ENCODE assay signal across 8 cellular contexts in genomic region chr11:62727833-62728721, GRCh38. TPM values are rescaled to one million over a fixed set of nuclear protein-coding genes. Genes with fewer than 3 reads are reported as not detected.
A peak's percentile ranks its signal among the peaks of the same experiment; 100 is the strongest.
DNase-seq lines count a peak whose midpoint lies in the region; ATAC-seq and TF ChIP-seq lines count a peak whose summit lies in the region.

TTC9C (plus strand) TSS chr11:62728486; CDS start chr11:62728849, 363 bp downstream.

- H3K9me3 Mint-ChIP-seq in activated naive CD8-positive, alpha-beta T cell treated with anti-CD3 and anti-CD28 coated beads, Interleukin-2, amount 10 ng/mL, durations not matched to agents 7 days and 5 days, result no peaks in the 10 kb centered on the region

- TF ChIP-seq EP300 in ovary (IDR thresholded peaks at IDR 0.05), result no peak

- TF ChIP-seq CTCF in SU-DHL-6 (IDR thresholded peaks at IDR 0.05; ENCODE audit: insufficient read depth, low read length, poor library complexity, severe bottlenecking), result no peak
- TF ChIP-seq CTCF in ovary (IDR thresholded peaks at IDR 0.05), result peak in 1 of 3 donors; percentile 12
- TF ChIP-seq CTCF in thyroid gland (IDR thresholded peaks at IDR 0.05), result no peak

- peak within 1 kb of the TSS; percentile 98 for H3K27ac Mint-ChIP-seq in activated naive CD8-positive, alpha-beta T cell treated with anti-CD3 and anti-CD28 coated beads, Interleukin-2, amount 10 ng/mL, durations not matched to agents 7 days and 5 days

- peaks cover 37% of the 10 kb centered on the region for H3K4me1 Mint-ChIP-seq in activated naive CD8-positive, alpha-beta T cell treated with anti-CD3 and anti-CD28 coated beads, Interleukin-2, amount 10 ng/mL, durations not matched to agents 7 days and 5 days

- WGBS in ovary, 3 donors, result 0% methylated on average over 40 of the region's 40 CpGs
- WGBS in thyroid gland, 2 donors, result 0 to 1% methylated on average over 40 of the region's 40 CpGs

- H2AFZ ChIP-seq in SU-DHL-6 (ENCODE audit: low read depth, low read length, severe bottlenecking), result peak within 1 kb of the TSS; percentile 46

- H3K4me3 ChIP-seq in SU-DHL-6 (ENCODE audit: insufficient read depth, low read length, poor library complexity, severe bottlenecking) (peak within 1 kb of the TSS; percentile 77), ovary (peak within 1 kb of the TSS; percentile 91), thyroid gland (replicated peaks in 1 of 3) (peak within 1 kb of the TSS; percentile 80 to 96 (median 80))

- H3K9ac ChIP-seq in SU-DHL-6 (ENCODE audit: low read length), result peak within 1 kb of the TSS; percentile 82

- peak within 1 kb of the TSS; percentile 80 for H3K4me2 ChIP-seq in SU-DHL-6 (ENCODE audit: low read depth, low read length, poor library complexity, severe bottlenecking)

- H3K9me3 ChIP-seq in SU-DHL-6 (ENCODE audit: insufficient read depth, low read length) (no peaks in the 10 kb centered on the region), ovary (no peaks in the 10 kb centered on the region), thyroid gland (no peaks in the 10 kb centered on the region)

- H3K27me3 ChIP-seq in SU-DHL-6 (ENCODE audit: low read length) (no peaks in the 10 kb centered on the region), ovary (no peaks in the 10 kb centered on the region), thyroid gland (no peaks in the 10 kb centered on the region)

- POLR2A ChIA-PET in activated naive CD8-positive, alpha-beta T cell treated with anti-CD3 and anti-CD28 coated beads, Interleukin-2, amount 10 ng/mL, durations not matched to agents 7 days and 5 days (lab: Charles Lee), result interaction anchor here (0.5 to 8.3 kb wide), 46 partner anchors 9 to 1543 kb away, joined by 3 to 107 read pairs (median 6); partner anchors contain the start of genes B3GAT3, BSCL2, C11orf98 and CSKMT

- peaks cover 16% of the 10 kb centered on the region for H3F3A ChIP-seq in SU-DHL-6 (ENCODE audit: insufficient read depth)

- H3K27me3 Mint-ChIP-seq in activated naive CD8-positive, alpha-beta T cell treated with anti-CD3 and anti-CD28 coated beads, Interleukin-2, amount 10 ng/mL, durations not matched to agents 7 days and 5 days, result no peaks in the 10 kb centered on the region

- peak; percentile 16 for TF ChIP-seq POLR2A in GM10847 (IDR thresholded peaks at IDR 0.05; ENCODE audit: extremely low read depth, insufficient read length)
- TF ChIP-seq POLR2A in ovary (IDR thresholded peaks at IDR 0.05), result peak; percentile 52
- TF ChIP-seq POLR2A in thyroid gland (IDR thresholded peaks at IDR 0.05), result peak; percentile 43 to 76

- DNase-seq in NCI-H128 (lab: John Stamatoyannopoulos, UW; ENCODE audit: unreplicated experiment) (peak; percentile 96), Right ventricle myocardium inferior (ENCODE audit: missing footprints) (peak; percentile 93), ovary (peak; percentile 83 to 89 (median 85)), thyroid gland (peak; percentile 90)
- peak; percentile 79 for DNase-seq in activated naive CD8-positive, alpha-beta T cell treated with anti-CD3 and anti-CD28 coated beads, Interleukin-2, amount 10 ng/mL, durations not matched to agents 7 days and 5 days

- intact Hi-C loops in Right ventricle myocardium inferior (cut with DNase I), result loop anchor here (1.0 to 5.0 kb wide), 6 partner anchors 19 to 129 kb away; partner anchors contain the start of genes C11orf98, CSKMT, STX5 and TEX54
- intact Hi-C loops in ovary (cut with DNase I), result loop anchor here in 3 of 4 donors (5.0 kb wide), 3 partner anchors 51 to 114 kb away; partner anchors contain the start of genes LBHD1 (in 1 of the 3), UBXN1 (in 1 of the 3) and UQCC3 (in 1 of the 3)
- intact Hi-C loops in thyroid gland (cut with DNase I), result no loop called here

- no peaks in the 10 kb centered on the region for H3K9me2 ChIP-seq in SU-DHL-6 (replicated peaks; ENCODE audit: insufficient read depth, low read length)

- peaks cover 64% of the 10 kb centered on the region for H3K79me2 ChIP-seq in SU-DHL-6 (ENCODE audit: insufficient read depth, low read length)

- peaks cover 22% of the 10 kb centered on the region for H4K20me1 ChIP-seq in SU-DHL-6 (ENCODE audit: low read depth, low read length)

- peaks cover 3% of the 10 kb centered on the region for H3K4me1 ChIP-seq in ovary (ENCODE audit: insufficient read depth)
- peaks cover 20 to 38% of the 10 kb centered on the region in 2 donors for H3K4me1 ChIP-seq in thyroid gland

- H3K27ac ChIP-seq in SU-DHL-6 (ENCODE audit: low read depth, low read length) (peak within 1 kb of the TSS; percentile 94), ovary (peak within 1 kb of the TSS in 1 of 2 donors; percentile 89), thyroid gland (peak within 1 kb of the TSS; percentile 78 to 95 (median 95))

- H3K36me3 ChIP-seq in SU-DHL-6 (ENCODE audit: low read length) (peaks cover 21% of the 10 kb centered on the region), ovary (no peaks in the 10 kb centered on the region), thyroid gland (peaks cover 7 to 8% of the 10 kb centered on the region in 2 donors)

- H3K36me3 Mint-ChIP-seq in activated naive CD8-positive, alpha-beta T cell treated with anti-CD3 and anti-CD28 coated beads, Interleukin-2, amount 10 ng/mL, durations not matched to agents 7 days and 5 days, result peaks cover 29% of the 10 kb centered on the region

- H3K4me3 Mint-ChIP-seq in activated naive CD8-positive, alpha-beta T cell treated with anti-CD3 and anti-CD28 coated beads, Interleukin-2, amount 10 ng/mL, durations not matched to agents 7 days and 5 days, result peak within 1 kb of the TSS; percentile 100

- ATAC-seq in HG02678 (IDR thresholded peaks at IDR 0.05; ENCODE audit: unreplicated experiment) (peak; percentile 59), Right ventricle myocardium inferior (peak; percentile 83)
- ATAC-seq in activated naive CD8-positive, alpha-beta T cell treated with anti-CD3 and anti-CD28 coated beads, Interleukin-2, amount 10 ng/mL, durations not matched to agents 7 days and 5 days (ENCODE audit: low read depth), result peak; percentile 55

RNA-seq across cellular contexts. Expression of gene TTC9C, which starts in this region (rescaled TPM):
- 10 to 100 TPM; 49.5 to 56.4 TPM for total RNA-seq in activated naive CD8-positive, alpha-beta T cell treated with anti-CD3 and anti-CD28 coated beads, Interleukin-2, amount 10 ng/mL, durations not matched to agents 7 days and 5 days
- total RNA-seq in Right ventricle myocardium inferior, result 14.1 TPM
- total RNA-seq in ovary, result 10 to 100 TPM; 19.4 to 42.9 (median 30.4) TPM
- 10 to 100 TPM; 30.5 to 53.6 TPM for polyA plus RNA-seq in ovary
- total RNA-seq in thyroid gland, result 10 to 100 TPM; 21.3 to 29.3 (median 25.4) TPM
